8 cellular contexts compared by ENCODE assay signal in genomic region chr1:22366346-22366745, GRCh38.
"Had no signal": no experiment of that assay in that cellular context is flagged by ENCODE, and none has a peak within 500 bp of the region (broad histone marks: within the 10 kb centered on the region; RNA-seq: fewer than 3 reads in every experiment).

No MANE protein-coding gene starts in this region.

- H3K9ac ChIP-seq: GM23248 had no signal

- H3K4me3 ChIP-seq: GM23248 had no signal

- FAIRE-seq: H54, HepG2 had no signal

- ATAC-seq: HepG2 had no signal

- H3K27ac ChIP-seq: GM23248, HL-60 had no signal

- DNase-seq: GM23248, GOT3, H9, HCEC 1CT, KBM-7 had no signal
